Comparison of ENCODE assay signal across 11 cellular contexts in genomic region chr5:78758169-78758839, GRCh38.
DNase-seq lines count a peak whose midpoint lies in the region; ATAC-seq, FAIRE-seq and TF ChIP-seq lines count a peak whose summit lies in the region.
"Had no signal": no experiment of that assay in that cellular context is flagged by ENCODE, and none has a peak within 500 bp of the region (broad histone marks: within the 10 kb centered on the region; RNA-seq: fewer than 3 reads in every experiment).

No MANE protein-coding gene starts in this region.

- WGBS in pancreas, 2 donors = 71 to 77% methylated on average over 2 of the region's 2 CpGs

- H3K4me3 ChIP-seq in pancreas = no peak overlapping the region
- H3K4me3 ChIP-seq: SK-N-MC had no signal

- no peaks in the 10 kb centered on the region for H3K9me3 ChIP-seq in pancreas

- intact Hi-C loops in pancreas (cut with DNase I) = no loop called here

- no peak for TF ChIP-seq CTCF in pancreas (IDR thresholded peaks at IDR 0.05)

- H3K36me3 ChIP-seq in pancreas = no peaks in the 10 kb centered on the region

- no peak overlapping the region for H3K27ac ChIP-seq in pancreas
- H3K27ac ChIP-seq: SK-N-MC had no signal

- H3K4me1 ChIP-seq in pancreas = no peaks in the 10 kb centered on the region

- DNase-seq in germinal center (ENCODE audit: low spot score) = peak; percentile 64
- DNase-seq in pancreas = no peak
- DNase-seq in COR-L47 (lab: John Stamatoyannopoulos, UW) = no peak
- no peak for DNase-seq in NCI-H187 (lab: John Stamatoyannopoulos, UW)
- no peak for DNase-seq in HT-29 (ENCODE audit: low spot score)
- DNase-seq: kidney; stimulated activated CD4-positive, alpha-beta T cell treated with anti-CD3 and anti-CD28 coated beads, Interleukin-2, amount 100 ng/mL, for 24 hours had no signal

- no peaks in the 10 kb centered on the region for H3K27me3 ChIP-seq in pancreas

- peak; percentile 5 for TF ChIP-seq POLR2A in GM18526 (IDR thresholded peaks at IDR 0.05; ENCODE audit: extremely low read depth, insufficient read length)

- ATAC-seq in GM21528 (IDR thresholded peaks at IDR 0.05; ENCODE audit: low FRiP score, unreplicated experiment) (peak; percentile 73), HG03457 (IDR thresholded peaks at IDR 0.05; ENCODE audit: unreplicated experiment) (peak; percentile 47), pancreas (no peak)

- FAIRE-seq in pancreas (lab: Jason Lieb, UNC) = no peak
- FAIRE-seq: kidney had no signal

Comparison
In these comparisons a context has a peak if more than half of its experiments do, and no peak if none do; other contexts are left out.
1. ATAC-seq: peak in GM21528 (single experiment) and HG03457 (single experiment); none in pancreas (0 of 4).